In the genomic region with DNA sequence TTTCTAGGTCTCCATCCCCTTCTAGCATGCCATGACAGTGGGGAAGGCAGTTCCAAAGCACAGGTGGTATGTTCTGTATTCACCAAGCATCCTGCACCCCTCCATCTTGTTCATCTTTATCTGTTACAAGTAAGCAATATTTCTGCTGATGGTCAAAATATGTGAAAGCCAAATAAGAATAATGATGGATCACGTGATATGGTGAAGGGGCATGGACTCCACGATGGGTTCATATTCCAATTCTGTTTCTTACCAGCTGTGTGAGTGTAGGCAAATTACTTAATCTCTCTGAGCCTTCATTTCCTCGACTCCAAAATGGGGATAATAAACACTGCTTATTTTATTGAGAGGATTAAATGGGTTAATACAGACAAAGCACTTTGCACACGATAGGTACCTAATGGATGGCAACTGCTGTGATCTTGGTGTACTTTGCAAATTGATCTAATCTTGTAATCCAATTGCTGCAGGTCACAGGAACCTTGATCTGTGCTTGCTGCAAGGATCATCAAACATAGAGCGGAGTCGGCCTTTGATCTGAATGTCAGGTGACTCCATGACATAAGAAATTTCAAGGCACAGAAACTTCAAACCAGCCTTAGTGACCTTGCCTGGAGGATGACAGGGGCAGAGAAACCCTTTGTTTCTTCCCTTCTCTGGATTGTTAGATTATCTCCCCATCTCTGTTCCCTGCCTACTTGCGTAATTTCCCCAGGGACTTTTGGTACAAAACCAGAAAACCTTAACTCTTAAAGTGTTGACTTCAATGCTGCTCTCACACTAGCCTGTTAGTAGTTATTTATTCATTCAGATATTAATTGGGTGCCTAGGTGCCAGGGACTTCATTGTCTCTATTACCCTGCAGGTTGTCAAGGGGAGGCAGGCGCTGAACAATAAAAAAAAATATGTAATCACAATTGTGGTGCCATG, we compare ENCODE assay signal across 1 cellular context.
TF ChIP-seq lines count a peak whose summit lies in the region.

No MANE protein-coding gene starts in this region.

TF ChIP-seq in HepG2, 621 proteins besides CTCF, POLR2A, EP300 and RAD21 (continued from another document and continues in another):
- TF ChIP-seq, protein P1, sequence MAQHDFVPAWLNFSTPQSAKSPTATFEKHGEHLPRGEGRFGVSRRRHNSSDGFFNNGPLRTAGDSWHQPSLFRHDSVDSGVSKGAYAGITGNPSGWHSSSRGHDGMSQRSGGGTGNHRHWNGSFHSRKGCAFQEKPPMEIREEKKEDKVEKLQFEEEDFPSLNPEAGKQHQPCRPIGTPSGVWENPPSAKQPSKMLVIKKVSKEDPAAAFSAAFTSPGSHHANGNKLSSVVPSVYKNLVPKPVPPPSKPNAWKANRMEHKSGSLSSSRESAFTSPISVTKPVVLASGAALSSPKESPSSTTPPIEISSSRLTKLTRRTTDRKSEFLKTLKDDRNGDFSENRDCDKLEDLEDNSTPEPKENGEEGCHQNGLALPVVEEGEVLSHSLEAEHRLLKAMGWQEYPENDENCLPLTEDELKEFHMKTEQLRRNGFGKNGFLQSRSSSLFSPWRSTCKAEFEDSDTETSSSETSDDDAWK (CRISPR knock-in tag; IDR thresholded peaks at IDR 0.05): no peak
- TF ChIP-seq, protein P2, sequence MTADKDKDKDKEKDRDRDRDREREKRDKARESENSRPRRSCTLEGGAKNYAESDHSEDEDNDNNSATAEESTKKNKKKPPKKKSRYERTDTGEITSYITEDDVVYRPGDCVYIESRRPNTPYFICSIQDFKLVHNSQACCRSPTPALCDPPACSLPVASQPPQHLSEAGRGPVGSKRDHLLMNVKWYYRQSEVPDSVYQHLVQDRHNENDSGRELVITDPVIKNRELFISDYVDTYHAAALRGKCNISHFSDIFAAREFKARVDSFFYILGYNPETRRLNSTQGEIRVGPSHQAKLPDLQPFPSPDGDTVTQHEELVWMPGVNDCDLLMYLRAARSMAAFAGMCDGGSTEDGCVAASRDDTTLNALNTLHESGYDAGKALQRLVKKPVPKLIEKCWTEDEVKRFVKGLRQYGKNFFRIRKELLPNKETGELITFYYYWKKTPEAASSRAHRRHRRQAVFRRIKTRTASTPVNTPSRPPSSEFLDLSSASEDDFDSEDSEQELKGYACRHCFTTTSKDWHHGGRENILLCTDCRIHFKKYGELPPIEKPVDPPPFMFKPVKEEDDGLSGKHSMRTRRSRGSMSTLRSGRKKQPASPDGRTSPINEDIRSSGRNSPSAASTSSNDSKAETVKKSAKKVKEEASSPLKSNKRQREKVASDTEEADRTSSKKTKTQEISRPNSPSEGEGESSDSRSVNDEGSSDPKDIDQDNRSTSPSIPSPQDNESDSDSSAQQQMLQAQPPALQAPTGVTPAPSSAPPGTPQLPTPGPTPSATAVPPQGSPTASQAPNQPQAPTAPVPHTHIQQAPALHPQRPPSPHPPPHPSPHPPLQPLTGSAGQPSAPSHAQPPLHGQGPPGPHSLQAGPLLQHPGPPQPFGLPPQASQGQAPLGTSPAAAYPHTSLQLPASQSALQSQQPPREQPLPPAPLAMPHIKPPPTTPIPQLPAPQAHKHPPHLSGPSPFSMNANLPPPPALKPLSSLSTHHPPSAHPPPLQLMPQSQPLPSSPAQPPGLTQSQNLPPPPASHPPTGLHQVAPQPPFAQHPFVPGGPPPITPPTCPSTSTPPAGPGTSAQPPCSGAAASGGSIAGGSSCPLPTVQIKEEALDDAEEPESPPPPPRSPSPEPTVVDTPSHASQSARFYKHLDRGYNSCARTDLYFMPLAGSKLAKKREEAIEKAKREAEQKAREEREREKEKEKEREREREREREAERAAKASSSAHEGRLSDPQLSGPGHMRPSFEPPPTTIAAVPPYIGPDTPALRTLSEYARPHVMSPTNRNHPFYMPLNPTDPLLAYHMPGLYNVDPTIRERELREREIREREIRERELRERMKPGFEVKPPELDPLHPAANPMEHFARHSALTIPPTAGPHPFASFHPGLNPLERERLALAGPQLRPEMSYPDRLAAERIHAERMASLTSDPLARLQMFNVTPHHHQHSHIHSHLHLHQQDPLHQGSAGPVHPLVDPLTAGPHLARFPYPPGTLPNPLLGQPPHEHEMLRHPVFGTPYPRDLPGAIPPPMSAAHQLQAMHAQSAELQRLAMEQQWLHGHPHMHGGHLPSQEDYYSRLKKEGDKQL (CRISPR knock-in tag; IDR thresholded peaks at IDR 0.05; ENCODE audit: low read depth): peak; percentile 96
- TF ChIP-seq NR2F6 (IDR thresholded peaks at IDR 0.05) (peak; percentile 95), NR2F6 (CRISPR knock-in tag; IDR thresholded peaks at IDR 0.05) (peak; percentile 93), ZNF724P (CRISPR knock-in tag; IDR thresholded peaks at IDR 0.05; ENCODE audit: borderline replicate concordance) (no peak), ZNF563 (CRISPR knock-in tag; IDR thresholded peaks at IDR 0.05) (no peak), ZNF749 (CRISPR knock-in tag; IDR thresholded peaks at IDR 0.05; ENCODE audit: borderline replicate concordance) (0 out of 2 replicates have a peak, but pooled peaks have one; percentile 43), ZFP36 (IDR thresholded peaks at IDR 0.05; ENCODE audit: borderline replicate concordance, low read depth, low read length, partially characterized antibody) (no peak), ZNF713 (CRISPR knock-in tag; IDR thresholded peaks at IDR 0.05) (no peak), SP4 (CRISPR knock-in tag; IDR thresholded peaks at IDR 0.05) (no peak), MAFK (conservative IDR thresholded peaks at IDR 0.05 in 1 of 2, IDR thresholded peaks at IDR 0.05 in 1 of 2; ENCODE audit: low read length in 2 of 2) (peak; percentile 27 to 53; a peak in 2 of 4 replicates), ZNF383 (CRISPR knock-in tag; IDR thresholded peaks at IDR 0.05; ENCODE audit: borderline replicate concordance) (no peak), ZNF7 (CRISPR knock-in tag; IDR thresholded peaks at IDR 0.05) (no peak), ZFP82 (CRISPR knock-in tag; IDR thresholded peaks at IDR 0.05; ENCODE audit: borderline replicate concordance) (no peak), ZBTB43 (CRISPR knock-in tag; conservative IDR thresholded peaks at IDR 0.05) (peak; percentile 53; the same call in 1 of the 2 replicates), NFKBIZ (CRISPR knock-in tag; IDR thresholded peaks at IDR 0.05) (0 out of 2 replicates have a peak, but pooled peaks have one; percentile 57), CCAR2 (optimal IDR thresholded peaks at IDR 0.05; ENCODE audit: low read depth, low read length) (peak; percentile 31), ZNF431 (CRISPR knock-in tag; IDR thresholded peaks at IDR 0.05; ENCODE audit: borderline replicate concordance, low read depth) (peak; percentile 54; the same call in 1 of the 2 replicates), GZF1 (CRISPR knock-in tag; IDR thresholded peaks at IDR 0.05) (no peak; the same call in 1 of the 2 replicates), ZGPAT (CRISPR knock-in tag; IDR thresholded peaks at IDR 0.05) (peak; percentile 96), ZNF609 (CRISPR knock-in tag; IDR thresholded peaks at IDR 0.05; ENCODE audit: borderline replicate concordance) (peak; percentile 96), BORCS8-MEF2B (CRISPR knock-in tag; IDR thresholded peaks at IDR 0.05) (no peak), ZNF772 (CRISPR knock-in tag; IDR thresholded peaks at IDR 0.05) (no peak), ZEB1 (IDR thresholded peaks at IDR 0.05; ENCODE audit: insufficient replicate concordance, low read depth) (peak; percentile 64), SP5 (CRISPR knock-in tag; IDR thresholded peaks at IDR 0.05; ENCODE audit: borderline replicate concordance, low read depth) (peak; percentile 50; the same call in 1 of the 2 replicates), KLF15 (CRISPR knock-in tag; IDR thresholded peaks at IDR 0.05; ENCODE audit: borderline replicate concordance) (no peak), ZSCAN9 (CRISPR knock-in tag; IDR thresholded peaks at IDR 0.05; ENCODE audit: borderline replicate concordance) (peak; percentile 66; the same call in 1 of the 2 replicates), PHF5A (CRISPR knock-in tag; IDR thresholded peaks at IDR 0.05; ENCODE audit: low read depth, unreplicated experiment) (no peak), HNRNPH1 (optimal IDR thresholded peaks at IDR 0.05; ENCODE audit: low read depth, low read length) (no peak), GATAD1 (CRISPR knock-in tag; IDR thresholded peaks at IDR 0.05) (peak; percentile 78)
- TF ChIP-seq, protein P3, sequence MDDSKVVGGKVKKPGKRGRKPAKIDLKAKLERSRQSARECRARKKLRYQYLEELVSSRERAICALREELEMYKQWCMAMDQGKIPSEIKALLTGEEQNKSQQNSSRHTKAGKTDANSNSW (CRISPR knock-in tag; IDR thresholded peaks at IDR 0.05; ENCODE audit: borderline replicate concordance): no peak
- TF ChIP-seq, protein P4, sequence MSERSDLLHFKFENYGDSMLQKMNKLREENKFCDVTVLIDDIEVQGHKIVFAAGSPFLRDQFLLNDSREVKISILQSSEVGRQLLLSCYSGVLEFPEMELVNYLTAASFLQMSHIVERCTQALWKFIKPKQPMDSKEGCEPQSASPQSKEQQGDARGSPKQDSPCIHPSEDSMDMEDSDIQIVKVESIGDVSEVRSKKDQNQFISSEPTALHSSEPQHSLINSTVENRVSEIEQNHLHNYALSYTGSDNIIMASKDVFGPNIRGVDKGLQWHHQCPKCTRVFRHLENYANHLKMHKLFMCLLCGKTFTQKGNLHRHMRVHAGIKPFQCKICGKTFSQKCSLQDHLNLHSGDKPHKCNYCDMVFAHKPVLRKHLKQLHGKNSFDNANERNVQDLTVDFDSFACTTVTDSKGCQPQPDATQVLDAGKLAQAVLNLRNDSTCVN (CRISPR knock-in tag; IDR thresholded peaks at IDR 0.05; ENCODE audit: borderline replicate concordance): peak; percentile 89
- TF ChIP-seq, protein P5, sequence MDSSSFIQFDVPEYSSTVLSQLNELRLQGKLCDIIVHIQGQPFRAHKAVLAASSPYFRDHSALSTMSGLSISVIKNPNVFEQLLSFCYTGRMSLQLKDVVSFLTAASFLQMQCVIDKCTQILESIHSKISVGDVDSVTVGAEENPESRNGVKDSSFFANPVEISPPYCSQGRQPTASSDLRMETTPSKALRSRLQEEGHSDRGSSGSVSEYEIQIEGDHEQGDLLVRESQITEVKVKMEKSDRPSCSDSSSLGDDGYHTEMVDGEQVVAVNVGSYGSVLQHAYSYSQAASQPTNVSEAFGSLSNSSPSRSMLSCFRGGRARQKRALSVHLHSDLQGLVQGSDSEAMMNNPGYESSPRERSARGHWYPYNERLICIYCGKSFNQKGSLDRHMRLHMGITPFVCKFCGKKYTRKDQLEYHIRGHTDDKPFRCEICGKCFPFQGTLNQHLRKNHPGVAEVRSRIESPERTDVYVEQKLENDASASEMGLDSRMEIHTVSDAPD (CRISPR knock-in tag; IDR thresholded peaks at IDR 0.05): peak; percentile 85; the same call in 1 of the 2 replicates
- TF ChIP-seq, protein P6, sequence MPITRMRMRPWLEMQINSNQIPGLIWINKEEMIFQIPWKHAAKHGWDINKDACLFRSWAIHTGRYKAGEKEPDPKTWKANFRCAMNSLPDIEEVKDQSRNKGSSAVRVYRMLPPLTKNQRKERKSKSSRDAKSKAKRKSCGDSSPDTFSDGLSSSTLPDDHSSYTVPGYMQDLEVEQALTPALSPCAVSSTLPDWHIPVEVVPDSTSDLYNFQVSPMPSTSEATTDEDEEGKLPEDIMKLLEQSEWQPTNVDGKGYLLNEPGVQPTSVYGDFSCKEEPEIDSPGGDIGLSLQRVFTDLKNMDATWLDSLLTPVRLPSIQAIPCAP (CRISPR knock-in tag; IDR thresholded peaks at IDR 0.05; ENCODE audit: low read depth): no peak
